Comparison of ENCODE assay signal across 18 cellular contexts in the genomic region with DNA sequence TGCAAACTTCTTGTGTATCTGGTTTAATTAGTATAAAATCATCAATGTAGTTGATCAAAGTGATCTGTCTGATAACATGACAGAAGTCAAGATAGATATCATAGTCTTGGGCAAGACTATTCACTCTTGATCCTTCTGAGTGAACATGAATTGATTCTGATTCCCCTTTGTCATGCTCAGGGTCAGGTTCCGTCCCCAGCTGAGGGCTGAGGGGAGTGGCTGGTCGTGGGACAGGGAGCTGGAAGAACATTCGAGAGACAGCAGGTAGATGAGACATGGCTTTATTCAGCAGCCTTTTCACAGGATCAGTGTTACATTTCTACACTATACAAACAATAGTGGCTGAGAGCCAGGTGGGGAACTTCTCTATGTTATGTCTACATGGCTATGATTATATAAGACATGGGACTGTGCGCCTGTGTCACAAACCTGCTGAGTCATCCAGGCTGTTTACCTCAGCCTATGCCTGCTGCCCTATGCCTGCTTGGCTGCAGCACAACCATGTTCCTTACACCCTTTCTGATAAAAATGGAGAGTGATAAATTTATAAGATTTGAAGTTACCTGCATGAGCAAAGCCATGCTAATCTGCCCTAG.
DNase-seq lines count a peak whose midpoint lies in the region; ATAC-seq and TF ChIP-seq lines count a peak whose summit lies in the region.
"Had no signal": no experiment of that assay in that cellular context is flagged by ENCODE, and none has a peak within 500 bp of the region (broad histone marks: within the 10 kb centered on the region; RNA-seq: fewer than 3 reads in every experiment).

No MANE protein-coding gene starts in this region.

- no peak for TF ChIP-seq POLR2A in NB4 (IDR thresholded peaks at IDR 0.05; ENCODE audit: extremely low read depth, insufficient read length)

- ATAC-seq in GM21528 (IDR thresholded peaks at IDR 0.05; ENCODE audit: low FRiP score, unreplicated experiment), result no peak
- ATAC-seq in GM21367 (IDR thresholded peaks at IDR 0.05; ENCODE audit: unreplicated experiment), result no peak
- ATAC-seq in GM21786 (IDR thresholded peaks at IDR 0.05; ENCODE audit: unreplicated experiment), result no peak
- ATAC-seq: upper lobe of right lung had no signal

- DNase-seq in DMS53 (lab: John Stamatoyannopoulos, UW), result peak; percentile 82
- DNase-seq in NB4 (ENCODE audit: low read depth), result peak; percentile 15
- DNase-seq in dermis microvascular lymphatic vessel endothelial cell (ENCODE audit: low read depth in 2 of 2), result peak; percentile 55 to 88
- DNase-seq in mucosa of gallbladder (ENCODE audit: low spot score), result peak; percentile 73
- no peak for DNase-seq in occipital lobe (lab: John Stamatoyannopoulos, UW)
- DNase-seq: activated CD4-positive, alpha-beta T cell treated with anti-CD3 and anti-CD28 coated beads, Interleukin-2, amount 10 ng/mL, durations not matched to agents 7 days and 5 days; activated T-cell treated with anti-CD3 and anti-CD28 coated beads for 4 hours; CD4-positive, alpha-beta T cell; DND-41; H7; NCI-H1417 treated with DMSO at 0.1 percent for 48 hours; retina; stimulated activated CD4-positive, alpha-beta T cell treated with anti-CD3 and anti-CD28 coated beads, Interleukin-12 subunit alpha, Interleukin-12 subunit beta, amount 100 ng/mL, for 4 hours; stimulated activated naive B cell treated with anti-CD40 and anti-IgM and Interleukin-4, amounts not matched to agents 10 μg/mL and 1 μg/mL and 100 μg/mL, for 72 hours; upper lobe of right lung had no signal

- no peak overlapping the region for H3K4me3 ChIP-seq in NB4 (ENCODE audit: low read depth, low read length)
- H3K4me3 ChIP-seq: upper lobe of right lung had no signal

- no peak for TF ChIP-seq CTCF in NB4 (IDR thresholded peaks at IDR 0.05; ENCODE audit: low read depth, low read length)
